Comparison of ENCODE assay signal across 1 cellular context in the genomic region with DNA sequence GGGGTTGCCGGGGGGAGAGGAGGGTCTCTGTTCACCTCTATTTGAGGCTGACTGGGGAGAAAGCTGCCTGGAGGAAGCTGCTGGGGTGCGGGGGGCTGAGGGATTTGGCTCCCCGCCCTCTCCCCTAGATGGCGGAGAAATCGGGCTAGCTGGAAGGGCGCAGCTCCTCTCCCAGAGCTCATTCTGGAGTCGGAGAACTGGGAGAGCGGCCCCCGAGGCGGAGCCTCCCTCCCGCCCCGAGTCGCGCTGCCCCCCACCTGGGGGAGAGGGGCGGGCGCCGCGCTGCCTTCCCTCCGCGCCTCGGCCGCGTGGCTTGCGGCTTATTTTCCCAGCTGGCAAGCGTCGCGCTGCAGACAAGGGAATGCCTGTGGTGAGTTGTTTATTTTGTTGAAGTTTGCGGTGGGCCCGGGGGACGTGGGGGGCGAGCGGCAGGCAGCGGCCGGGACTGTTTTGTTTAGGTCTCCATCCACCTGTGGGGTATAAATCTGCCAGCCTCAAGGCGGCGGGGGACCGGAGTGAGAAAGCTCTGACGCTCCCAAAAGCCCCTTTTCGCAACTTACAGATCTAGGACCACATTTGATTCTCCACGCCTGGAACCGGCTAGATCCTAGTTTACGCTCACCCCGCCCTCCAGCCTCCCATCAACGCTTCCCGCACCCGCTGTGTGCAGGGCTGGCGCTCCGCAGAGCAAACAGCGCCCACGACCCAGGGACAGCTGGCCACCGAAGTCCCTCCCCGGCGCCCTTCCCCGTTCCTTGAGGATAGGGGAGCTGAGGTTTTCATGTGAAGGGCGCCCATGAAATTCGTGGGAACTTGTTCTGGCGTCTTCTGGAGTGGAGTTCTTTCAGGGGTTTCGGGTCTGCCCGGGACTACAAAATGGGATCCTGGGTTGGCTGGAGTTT.
A peak's percentile ranks its signal among the peaks of the same experiment; 100 is the strongest.
TF ChIP-seq lines count a peak whose summit lies in the region.

No MANE protein-coding gene starts in this region.

TF ChIP-seq in A549, 52 proteins besides CTCF, POLR2A, EP300 and RAD21 (continued from another document):
- TF ChIP-seq, protein P1, sequence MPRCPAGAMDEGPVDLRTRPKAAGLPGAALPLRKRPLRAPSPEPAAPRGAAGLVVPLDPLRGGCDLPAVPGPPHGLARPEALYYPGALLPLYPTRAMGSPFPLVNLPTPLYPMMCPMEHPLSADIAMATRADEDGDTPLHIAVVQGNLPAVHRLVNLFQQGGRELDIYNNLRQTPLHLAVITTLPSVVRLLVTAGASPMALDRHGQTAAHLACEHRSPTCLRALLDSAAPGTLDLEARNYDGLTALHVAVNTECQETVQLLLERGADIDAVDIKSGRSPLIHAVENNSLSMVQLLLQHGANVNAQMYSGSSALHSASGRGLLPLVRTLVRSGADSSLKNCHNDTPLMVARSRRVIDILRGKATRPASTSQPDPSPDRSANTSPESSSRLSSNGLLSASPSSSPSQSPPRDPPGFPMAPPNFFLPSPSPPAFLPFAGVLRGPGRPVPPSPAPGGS (IDR thresholded peaks at IDR 0.05) = no peak
- TF ChIP-seq, protein P2, sequence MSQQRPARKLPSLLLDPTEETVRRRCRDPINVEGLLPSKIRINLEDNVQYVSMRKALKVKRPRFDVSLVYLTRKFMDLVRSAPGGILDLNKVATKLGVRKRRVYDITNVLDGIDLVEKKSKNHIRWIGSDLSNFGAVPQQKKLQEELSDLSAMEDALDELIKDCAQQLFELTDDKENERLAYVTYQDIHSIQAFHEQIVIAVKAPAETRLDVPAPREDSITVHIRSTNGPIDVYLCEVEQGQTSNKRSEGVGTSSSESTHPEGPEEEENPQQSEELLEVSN (IDR thresholded peaks at IDR 0.05; ENCODE audit: borderline replicate concordance, low read depth) = peak; percentile 43; the same call in 1 of the 2 replicates
- TF ChIP-seq ZSCAN20 (CRISPR knock-in tag; IDR thresholded peaks at IDR 0.05) = no peak
TF ChIP-seq in A549: peak in this region for 3.
